20 cellular contexts compared by ENCODE assay signal in genomic region chr13:91122766-91123165, GRCh38.
DNase-seq lines count a peak whose midpoint lies in the region; ATAC-seq, FAIRE-seq and TF ChIP-seq lines count a peak whose summit lies in the region.
"Had no signal": no experiment of that assay in that cellular context is flagged by ENCODE, and none has a peak within 500 bp of the region (broad histone marks: within the 10 kb centered on the region; RNA-seq: fewer than 3 reads in every experiment).

No MANE protein-coding gene starts in this region.

- H3K4me3 ChIP-seq in OCI-LY7 (ENCODE audit: low read depth, low read length, poor library complexity, severe bottlenecking), result no peak overlapping the region
- H3K4me3 ChIP-seq: A549 had no signal

- no peaks in the 10 kb centered on the region for H3K36me3 ChIP-seq in OCI-LY7 (ENCODE audit: insufficient read depth, low read length)

- no peaks in the 10 kb centered on the region for H3K79me2 ChIP-seq in OCI-LY7 (ENCODE audit: insufficient read depth, low read depth, low read length)

- TF ChIP-seq CTCF in D721Med (IDR thresholded peaks at IDR 0.05; ENCODE audit: insufficient read depth, missing control alignments) (no peak), OCI-LY7 (conservative IDR thresholded peaks at IDR 0.05; ENCODE audit: low read length) (no peak), GM20000 (IDR thresholded peaks at IDR 0.05; ENCODE audit: extremely low read depth, missing control alignments) (no peak)

- H3K9me3 ChIP-seq in OCI-LY7 (ENCODE audit: low read length), result no peaks in the 10 kb centered on the region
- H3K9me3 ChIP-seq: A549, Caco-2 had no signal

- no TSS peak for BruUV-seq in OCI-LY7 (replicated peaks; lab: Mats Ljungman, UMichigan)

- H2AFZ ChIP-seq in OCI-LY7 (ENCODE audit: low read length), result 0 out of 2 replicates have a peak overlapping the region, but pooled peaks have one; percentile 0

- intact Hi-C loops in OCI-LY7 (cut with micrococcal nuclease; ENCODE audit: unreplicated experiment), result no loop called here

- DNase-seq in D721Med (ENCODE audit: insufficient read length, low spot score) (no peak), OCI-LY7 (ENCODE audit: low spot score) (no peak), kidney tubule cell (ENCODE audit: low spot score) (peak; percentile 14), GM20000 (ENCODE audit: low spot score) (no peak), NCI-H1436 (lab: John Stamatoyannopoulos, UW) (no peak), GDM1 (lab: John Stamatoyannopoulos, UW) (no peak)
- DNase-seq: AML-193; Caco-2; CD4-positive, alpha-beta T cell; DMS153; DMS79; GF-D8; H9; Karpas-422 had no signal

- no peak overlapping the region for H3K4me2 ChIP-seq in OCI-LY7 (ENCODE audit: low read length)
- H3K4me2 ChIP-seq: A549 had no signal

- FAIRE-seq in D721Med (lab: Jason Lieb, UNC), result peak; percentile 38
- FAIRE-seq: A549, H1 had no signal

- no peak overlapping the region for H3K27ac ChIP-seq in OCI-LY7 (ENCODE audit: low read depth, low read length, poor library complexity, severe bottlenecking)
- H3K27ac ChIP-seq: 22Rv1, A549, C4-2B, HL-60 had no signal

- no peaks in the 10 kb centered on the region for H3K9me2 ChIP-seq in OCI-LY7 (ENCODE audit: insufficient read depth, low read length)

- no peaks in the 10 kb centered on the region for H4K20me1 ChIP-seq in OCI-LY7 (ENCODE audit: insufficient read depth, low read length)

- POLR2A ChIA-PET in OCI-LY7 (lab: Charles Lee), result interaction anchor here (1.0 to 3.0 kb wide), 5 partner anchors 10 to 104 kb away, joined by 3 to 15 read pairs (median 6); no protein-coding TSS in a partner anchor

- CTCF ChIA-PET in OCI-LY7 (lab: Charles Lee; ENCODE audit: unreplicated experiment), result interaction anchor here (0.7 kb wide), 1 partner anchor 96 kb away, joined by 3 read pairs; no protein-coding TSS in a partner anchor

- H3K4me1 ChIP-seq in OCI-LY7 (ENCODE audit: insufficient read depth, low read length, poor library complexity, severe bottlenecking), result no peaks in the 10 kb centered on the region
- H3K4me1 ChIP-seq: A549, Caco-2 had no signal

- peak; percentile 46 for ATAC-seq in HG02798 (IDR thresholded peaks at IDR 0.05; ENCODE audit: poor library complexity, unreplicated experiment)
- ATAC-seq: A549 had no signal
